8 cellular contexts compared by ENCODE assay signal in genomic region chr3:5186089-5186853, GRCh38. TPM values are rescaled to one million over a fixed set of nuclear protein-coding genes. Genes with fewer than 3 reads are reported as not detected.
DNase-seq lines count a peak whose midpoint lies in the region; ATAC-seq, FAIRE-seq and TF ChIP-seq lines count a peak whose summit lies in the region.

No MANE protein-coding gene starts in this region.

- intact Hi-C loops in activated CD4-positive, alpha-beta memory T cell treated with anti-CD3 and anti-CD28 coated beads for 36 hours (cut with micrococcal nuclease), result loop anchor here (2.0 to 10.0 kb wide), 3 partner anchors 63 to 461 kb away; partner anchors contain the start of genes ARL8B and BHLHE40
- intact Hi-C loops in HepG2 (cut with micrococcal nuclease; ENCODE audit: unreplicated experiment), result loop anchor here (2.0 to 10.0 kb wide), 2 partner anchors 63 to 201 kb away; partner anchors contain the start of gene ARL8B

- FAIRE-seq in HepG2 (lab: Jason Lieb, UNC), result no peak

- TF ChIP-seq RAD21 in HepG2 (CRISPR knock-in tag; IDR thresholded peaks at IDR 0.05), result no peak

- H3K79me2 ChIP-seq in HepG2 (ENCODE audit: insufficient read depth, low read length), result peaks cover 40% of the 10 kb centered on the region

- H3K4me3 Mint-ChIP-seq in T-helper 1 cell treated with Interleukin-12 subunit alpha and Interleukin-12 subunit beta and Interleukin-4 antibody, amounts not matched to agents 30 μg/mL and 1 μg/mL, for 36 hours, result peak overlapping the region; percentile 98
- H3K4me3 Mint-ChIP-seq in activated CD4-positive, alpha-beta memory T cell treated with anti-CD3 and anti-CD28 coated beads for 36 hours, result peak overlapping the region; percentile 94

- H3K27me3 Mint-ChIP-seq in T-helper 1 cell treated with Interleukin-12 subunit alpha and Interleukin-12 subunit beta and Interleukin-4 antibody, amounts not matched to agents 30 μg/mL and 1 μg/mL, for 36 hours (ENCODE audit: low read depth), result no peaks in the 10 kb centered on the region
- H3K27me3 Mint-ChIP-seq in activated CD4-positive, alpha-beta memory T cell treated with anti-CD3 and anti-CD28 coated beads for 36 hours, result no peaks in the 10 kb centered on the region

- peaks cover 34% of the 10 kb centered on the region for H3K4me1 Mint-ChIP-seq in T-helper 1 cell treated with Interleukin-12 subunit alpha and Interleukin-12 subunit beta and Interleukin-4 antibody, amounts not matched to agents 30 μg/mL and 1 μg/mL, for 36 hours (ENCODE audit: low read depth)
- peaks cover 22% of the 10 kb centered on the region for H3K4me1 Mint-ChIP-seq in activated CD4-positive, alpha-beta memory T cell treated with anti-CD3 and anti-CD28 coated beads for 36 hours (ENCODE audit: low read depth)

- in situ Hi-C loops in HepG2 (cut with HindIII; ENCODE audit: extremely low pct_ligation_motif_present, low pct_unique_long_range_greater_than_20kb), result loop anchor here (5.0 kb wide), 1 partner anchor 64 kb away; the partner anchor contains the start of gene ARL8B

- H4K20me1 ChIP-seq in HepG2 (ENCODE audit: insufficient read depth, low read length), result peaks cover 10% of the 10 kb centered on the region; the same call in 1 of the 2 replicates

- no peak for TF ChIP-seq POLR2A in HepG2 (IDR thresholded peaks at IDR 0.05; ENCODE audit: insufficient read depth in 1 of 2, low read depth in 2 of 2, low read length in 2 of 2)

- H3K4me2 ChIP-seq in HepG2 (ENCODE audit: low read depth, low read length), result peak overlapping the region; percentile 98

- peak overlapping the region; percentile 89 for H3K27ac ChIP-seq in HepG2 (ENCODE audit: extremely low read length, insufficient read depth, low read length)

- CTCF ChIA-PET in activated CD4-positive, alpha-beta memory T cell treated with anti-CD3 and anti-CD28 coated beads for 36 hours (lab: Charles Lee), result interaction anchor here (1.5 to 2.0 kb wide), 5 partner anchors 8 to 65 kb away, joined by 3 to 9 read pairs (median 7); no protein-coding TSS in a partner anchor
- CTCF ChIA-PET in HepG2 (lab: Yijun Ruan, JAX; ENCODE audit: low intra/inter-chr PET ratio, low total read pairs), result no interaction called here

- TF ChIP-seq CTCF in HepG2 (CRISPR knock-in tag; IDR thresholded peaks at IDR 0.05), result no peak

- WGBS in HepG2 (ENCODE audit: low lambda C conversion rate), result 51% methylated on average over 6 of the region's 6 CpGs

- BruUV-seq in HepG2 (replicated peaks; lab: Mats Ljungman, UMichigan), result no TSS peak

- H3K36me3 ChIP-seq in HepG2 (replicated peaks in 1 of 2; ENCODE audit: control insufficient read depth in 1 of 2, insufficient read depth in 2 of 2, low read length in 2 of 2), result peaks cover 0 to 15% of the 10 kb centered on the region in 2 experiments; a peak in 2 of 5 replicates

- H3K4me3 ChIP-seq in HepG2 (replicated peaks in 1 of 3; ENCODE audit: insufficient read depth in 1 of 3, low read depth in 2 of 3, low read length in 3 of 3), result peak overlapping the region; percentile 50 to 76 (median 72)

- peaks cover 30% of the 10 kb centered on the region for H3K4me1 ChIP-seq in HepG2 (ENCODE audit: insufficient read depth, low read length)

- no peak for TF ChIP-seq EP300 in HepG2 (IDR thresholded peaks at IDR 0.05; ENCODE audit: low read depth in 2 of 2, low read length in 2 of 2)
- no peak for TF ChIP-seq EP300 in HepG2 (CRISPR knock-in tag; IDR thresholded peaks at IDR 0.05; ENCODE audit: borderline replicate concordance)

- H3K9me3 ChIP-seq in HepG2 (ENCODE audit: low read length), result no peaks in the 10 kb centered on the region

- DNase-seq in T-helper 1 cell, result no peak
- DNase-seq in activated CD4-positive, alpha-beta memory T cell treated with anti-CD3 and anti-CD28 coated beads for 36 hours, result no peak
- DNase-seq in HepG2 (ENCODE audit: low spot score), result no peak
- no peak for DNase-seq in dermis blood vessel endothelial cell
- DNase-seq in stimulated activated naive CD4-positive, alpha-beta T cell treated with Interleukin-2 at 50 U/mL for 16 hours (lab: John Stamatoyannopoulos, UW), result no peak

- POLR2A ChIA-PET in activated CD4-positive, alpha-beta memory T cell treated with anti-CD3 and anti-CD28 coated beads for 36 hours (lab: Charles Lee), result interaction anchor here (0.9 to 5.1 kb wide), 6 partner anchors 12 to 63 kb away, joined by 3 to 109 read pairs (median 12); partner anchors contain the start of gene ARL8B
- POLR2A ChIA-PET in HepG2 (lab: Yijun Ruan, JAX), result interaction anchor here (1.3 to 1.4 kb wide), 2 partner anchors 48 to 53 kb away, joined by 3 to 6 read pairs; no protein-coding TSS in a partner anchor

- H2AFZ ChIP-seq in HepG2 (ENCODE audit: low read length), result no peak overlapping the region

- peak overlapping the region; percentile 43 for H3K27ac Mint-ChIP-seq in T-helper 1 cell treated with Interleukin-12 subunit alpha and Interleukin-12 subunit beta and Interleukin-4 antibody, amounts not matched to agents 30 μg/mL and 1 μg/mL, for 36 hours
- H3K27ac Mint-ChIP-seq in activated CD4-positive, alpha-beta memory T cell treated with anti-CD3 and anti-CD28 coated beads for 36 hours, result peak overlapping the region; percentile 39

- H3K27me3 ChIP-seq in HepG2 (ENCODE audit: control insufficient read depth in 1 of 2, insufficient read depth in 2 of 2, low read length in 2 of 2), result no peaks in the 10 kb centered on the region; a peak in 1 of 5 replicates

- peak overlapping the region; percentile 88 for H3K9ac ChIP-seq in HepG2 (ENCODE audit: insufficient read depth, low read depth, low read length)

- ATAC-seq in HG03159 (IDR thresholded peaks at IDR 0.05; ENCODE audit: unreplicated experiment) (peak; percentile 16), HepG2 (no peak), GM18520 (IDR thresholded peaks at IDR 0.05; ENCODE audit: unreplicated experiment) (no peak)

- peaks cover 35% of the 10 kb centered on the region for H3K36me3 Mint-ChIP-seq in T-helper 1 cell treated with Interleukin-12 subunit alpha and Interleukin-12 subunit beta and Interleukin-4 antibody, amounts not matched to agents 30 μg/mL and 1 μg/mL, for 36 hours (ENCODE audit: low read depth)
- H3K36me3 Mint-ChIP-seq in activated CD4-positive, alpha-beta memory T cell treated with anti-CD3 and anti-CD28 coated beads for 36 hours, result peaks cover 29% of the 10 kb centered on the region

- H3K9me3 Mint-ChIP-seq in T-helper 1 cell treated with Interleukin-12 subunit alpha and Interleukin-12 subunit beta and Interleukin-4 antibody, amounts not matched to agents 30 μg/mL and 1 μg/mL, for 36 hours, result no peaks in the 10 kb centered on the region
- H3K9me3 Mint-ChIP-seq in activated CD4-positive, alpha-beta memory T cell treated with anti-CD3 and anti-CD28 coated beads for 36 hours, result no peaks in the 10 kb centered on the region

TF ChIP-seq in HepG2, 621 proteins besides CTCF, POLR2A, EP300 and RAD21 (continues in another document):
- no peak for TF ChIP-seq FOSL2 (CRISPR knock-in tag; IDR thresholded peaks at IDR 0.05)
- peak; percentile 64; the same call in 1 of the 2 replicates for TF ChIP-seq ZNF264 (CRISPR knock-in tag; IDR thresholded peaks at IDR 0.05)

RNA-seq across cellular contexts. Expression of gene EDEM1, which starts 1.2 kb away (rescaled TPM):
- total RNA-seq in activated CD4-positive, alpha-beta memory T cell treated with anti-CD3 and anti-CD28 coated beads for 36 hours, result 100 to 1,000 TPM; 192 to 203 TPM
- total RNA-seq in HepG2 (2016; rRNA removed; fragmentation: Illumina TruSeq; extraction: Trizol) (13.8 and 14.3 TPM in 2 replicates), dermis blood vessel endothelial cell (18.0 and 22.9 TPM in 2 replicates)
- total RNA-seq in HepG2 (2016; cell fraction: cytosol; rRNA removed; fragmentation: Illumina TruSeq; extraction: Trizol; ENCODE audit: low read depth), result 8.5 and 9.0 TPM in 2 replicates
- 13.5 and 14.4 TPM in 2 replicates for total RNA-seq in HepG2 (2016; cell fraction: insoluble cytoplasmic fraction; rRNA removed; fragmentation: Illumina TruSeq; extraction: Trizol)
- total RNA-seq in HepG2 (2016; cell fraction: membrane; rRNA removed; fragmentation: Illumina TruSeq; extraction: Trizol), result 15.4 and 16.6 TPM in 2 replicates
- 22.3 and 25.8 TPM in 2 replicates for total RNA-seq in HepG2 (2016; cell fraction: nucleus; rRNA removed; fragmentation: Illumina TruSeq; extraction: Trizol)
- 25.8 and 28.0 TPM in 2 replicates for polyA plus RNA-seq in HepG2 (2011; rRNA removed)
- polyA plus RNA-seq in HepG2 (2011; cell fraction: cytosol; rRNA removed), result 10.4 and 18.5 TPM in 2 replicates
- polyA plus RNA-seq in HepG2 (2011; cell fraction: nucleus; rRNA removed), result 23.8 and 36.5 TPM in 2 replicates
- polyA plus RNA-seq in HepG2 (2012), result 16.8 and 17.3 TPM in 2 replicates
- polyA plus RNA-seq in HepG2 (2016; cell fraction: cytosol; fragmentation: Illumina TruSeq; extraction: Trizol; ENCODE audit: low read depth), result 3.5 and 4.9 TPM in 2 replicates
- polyA plus RNA-seq in HepG2 (2016; cell fraction: insoluble cytoplasmic fraction; fragmentation: Illumina TruSeq; extraction: Trizol; ENCODE audit: low read depth), result 11.7 and 12.6 TPM in 2 replicates
- 7.5 and 8.7 TPM in 2 replicates for polyA plus RNA-seq in HepG2 (2016; cell fraction: membrane; fragmentation: Illumina TruSeq; extraction: Trizol; ENCODE audit: low read depth)
- 40.1 and 42.7 TPM in 2 replicates for polyA plus RNA-seq in HepG2 (2016; cell fraction: nucleus; fragmentation: Illumina TruSeq; extraction: Trizol; ENCODE audit: insufficient read depth, low read depth)
- polyA minus RNA-seq in HepG2 (2011; rRNA and poly(A)+ RNA removed; ENCODE audit: low replicate concordance), result 27.3 TPM in 2 replicates
- 22.4 and 27.4 TPM in 2 replicates for polyA minus RNA-seq in HepG2 (2011; cell fraction: cytosol; rRNA and poly(A)+ RNA removed)
- polyA minus RNA-seq in HepG2 (2011; cell fraction: nucleus; rRNA and poly(A)+ RNA removed), result 61.4 and 62.2 TPM in 2 replicates
